Comparison of ENCODE assay signal across 18 cellular contexts in the genomic region with DNA sequence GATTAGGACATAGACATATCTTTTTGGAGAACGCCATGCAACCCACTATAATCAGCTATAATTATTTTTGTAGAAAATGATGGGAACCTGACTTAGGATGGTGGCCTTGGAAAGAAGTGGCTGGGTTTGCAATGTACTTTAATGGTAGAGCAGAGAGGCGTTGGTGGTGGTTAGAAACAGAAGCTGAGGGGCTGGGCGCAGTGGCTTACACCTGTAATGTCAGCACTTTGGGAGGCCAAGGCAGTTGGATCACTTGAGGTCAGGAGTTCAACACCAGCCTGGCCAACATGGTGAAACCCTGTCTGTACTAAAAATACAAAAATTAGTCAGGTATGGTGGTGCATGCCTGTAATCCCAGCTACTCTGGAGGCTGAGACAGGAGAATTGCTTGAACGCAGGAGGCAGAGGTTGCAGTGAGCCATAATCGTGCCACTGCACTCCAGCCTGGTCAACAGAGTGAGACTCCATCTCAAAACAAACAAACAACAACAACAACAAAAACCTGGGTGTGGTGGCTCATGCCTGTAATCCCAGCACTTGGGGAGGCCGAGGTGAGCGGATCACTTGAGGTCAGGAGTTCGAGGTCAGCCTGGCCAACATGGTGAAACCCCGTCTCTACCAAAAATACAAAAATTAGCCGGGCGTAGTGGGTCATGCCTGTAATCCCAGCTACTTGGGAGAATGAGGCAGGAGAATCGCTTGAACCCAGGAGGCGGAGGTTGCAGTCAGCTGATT. TPM values are rescaled to one million over a fixed set of nuclear protein-coding genes. Genes with fewer than 3 reads are reported as not detected.
A peak's percentile ranks its signal among the peaks of the same experiment; 100 is the strongest.
DNase-seq lines count a peak whose midpoint lies in the region; ATAC-seq and TF ChIP-seq lines count a peak whose summit lies in the region.
"Not testable (repeated sequence)": the region's sequence is repeated elsewhere in the genome, so short reads cannot be mapped to it uniquely, and the experiment has no call there.
"Had no signal": no experiment of that assay in that cellular context is flagged by ENCODE, and none has a peak within 500 bp of the region (broad histone marks: within the 10 kb centered on the region; RNA-seq: fewer than 3 reads in every experiment).

No MANE protein-coding gene starts in this region.

- H3K9me3 ChIP-seq in CD8-positive, alpha-beta T cell (ENCODE audit: low read length); OCI-LY7 (ENCODE audit: low read length); neutrophil; upper lobe of right lung: not testable (repeated sequence)

- intact Hi-C loops in CD8-positive, alpha-beta T cell (cut with DNase I, micrococcal nuclease); upper lobe of right lung (cut with DNase I): not testable (repeated sequence)
- intact Hi-C loops in OCI-LY7 (cut with micrococcal nuclease; ENCODE audit: unreplicated experiment), result loop anchor here (10.0 kb wide), 1 partner anchor 112 kb away; a partner anchor contains a TSS

- BruUV-seq in OCI-LY7 (replicated peaks; lab: Mats Ljungman, UMichigan), result not testable (repeated sequence)

- not testable (repeated sequence) for H3K27me3 Mint-ChIP-seq in CD8-positive, alpha-beta T cell (ENCODE audit: low read depth); activated CD4-positive, alpha-beta memory T cell treated with anti-CD3 and anti-CD28 coated beads, Interleukin-2, amount 10 ng/mL, durations not matched to agents 7 days and 5 days; central memory CD8-positive, alpha-beta T cell

- H4K20me1 ChIP-seq in OCI-LY7 (ENCODE audit: insufficient read depth, low read length), result not testable (repeated sequence)

- H3K79me2 ChIP-seq in OCI-LY7 (ENCODE audit: insufficient read depth, low read depth, low read length), result peaks cover 59% of the 10 kb centered on the region

- peaks cover 72% of the 10 kb centered on the region for H3K4me1 Mint-ChIP-seq in CD8-positive, alpha-beta T cell (ENCODE audit: low read depth)
- H3K4me1 Mint-ChIP-seq in activated CD4-positive, alpha-beta memory T cell treated with anti-CD3 and anti-CD28 coated beads, Interleukin-2, amount 10 ng/mL, durations not matched to agents 7 days and 5 days, result peaks cover 76% of the 10 kb centered on the region
- H3K4me1 Mint-ChIP-seq in central memory CD8-positive, alpha-beta T cell, result peaks cover 83% of the 10 kb centered on the region

- ATAC-seq in CD8-positive, alpha-beta T cell; central memory CD8-positive, alpha-beta T cell (replicated peaks; ENCODE audit: extremely low read depth, poor library complexity, severe bottlenecking); left lobe of liver; upper lobe of right lung: not testable (repeated sequence)

- not testable (repeated sequence) for H3K4me3 ChIP-seq in CD8-positive, alpha-beta T cell (ENCODE audit: low read depth, low read length); upper lobe of right lung
- peak overlapping the region; percentile 60 for H3K4me3 ChIP-seq in OCI-LY7 (ENCODE audit: low read depth, low read length, poor library complexity, severe bottlenecking)
- peak overlapping the region; percentile 83 to 96 for H3K4me3 ChIP-seq in neutrophil (ENCODE audit: low read depth in 1 of 2, low read length in 1 of 2)

- H3K4me3 Mint-ChIP-seq in CD8-positive, alpha-beta T cell, result peak overlapping the region; percentile 77
- H3K4me3 Mint-ChIP-seq in activated CD4-positive, alpha-beta memory T cell treated with anti-CD3 and anti-CD28 coated beads, Interleukin-2, amount 10 ng/mL, durations not matched to agents 7 days and 5 days, result peak overlapping the region; percentile 64
- peak overlapping the region; percentile 92 for H3K4me3 Mint-ChIP-seq in central memory CD8-positive, alpha-beta T cell

- not testable (repeated sequence) for TF ChIP-seq CTCF in CD8-positive, alpha-beta T cell (IDR thresholded peaks at IDR 0.05); OCI-LY7 (conservative IDR thresholded peaks at IDR 0.05; ENCODE audit: low read length); neutrophil (IDR thresholded peaks at IDR 0.05); upper lobe of right lung (IDR thresholded peaks at IDR 0.05)

- H3K36me3 ChIP-seq in CD8-positive, alpha-beta T cell (ENCODE audit: insufficient read depth, low read length), result peaks cover 11% of the 10 kb centered on the region
- H3K36me3 ChIP-seq in OCI-LY7 (ENCODE audit: insufficient read depth, low read length), result peaks cover 20% of the 10 kb centered on the region
- H3K36me3 ChIP-seq in neutrophil, result peaks cover 12% of the 10 kb centered on the region
- not testable (repeated sequence) for H3K36me3 ChIP-seq in upper lobe of right lung

- not testable (repeated sequence) for DNase-seq in CD8-positive, alpha-beta T cell; OCI-LY7 (ENCODE audit: low spot score); activated CD4-positive, alpha-beta memory T cell treated with anti-CD3 and anti-CD28 coated beads, Interleukin-2, amount 10 ng/mL, durations not matched to agents 7 days and 5 days; central memory CD8-positive, alpha-beta T cell (ENCODE audit: low spot score in 2 of 2)
- peak; percentile 57 for DNase-seq in activated effector memory CD4-positive, alpha-beta T cell treated with anti-CD3 and anti-CD28 coated beads, Interleukin-2, amount 50 U/mL, for 16 hours
- peak; percentile 42 for DNase-seq in left lobe of liver (ENCODE audit: low spot score)
- DNase-seq in upper lobe of right lung, result peak; percentile 15

- H3K4me2 ChIP-seq in OCI-LY7 (ENCODE audit: low read length), result peak overlapping the region; percentile 92

- POLR2A ChIA-PET in CD8-positive, alpha-beta T cell (lab: Charles Lee), result interaction anchor here (0.6 to 1.5 kb wide), 2 partner anchors 134 to 138 kb away, joined by 3 to 5 read pairs; no protein-coding TSS in a partner anchor
- POLR2A ChIA-PET in OCI-LY7 (lab: Charles Lee), result interaction anchor here (1.2 to 1.3 kb wide), 2 partner anchors 58 to 162 kb away, joined by 3 read pairs; no protein-coding TSS in a partner anchor
- POLR2A ChIA-PET in activated CD4-positive, alpha-beta memory T cell treated with anti-CD3 and anti-CD28 coated beads, Interleukin-2, amount 10 ng/mL, durations not matched to agents 7 days and 5 days (lab: Charles Lee), result interaction anchor here (0.7 to 1.2 kb wide), 3 partner anchors 32 to 339 kb away, joined by 3 to 4 read pairs (median 3); a partner anchor contains a TSS

- H3K9me3 Mint-ChIP-seq in CD8-positive, alpha-beta T cell; activated CD4-positive, alpha-beta memory T cell treated with anti-CD3 and anti-CD28 coated beads, Interleukin-2, amount 10 ng/mL, durations not matched to agents 7 days and 5 days; central memory CD8-positive, alpha-beta T cell: not testable (repeated sequence)

- H3K36me3 Mint-ChIP-seq in CD8-positive, alpha-beta T cell, result peaks cover 49% of the 10 kb centered on the region
- H3K36me3 Mint-ChIP-seq in activated CD4-positive, alpha-beta memory T cell treated with anti-CD3 and anti-CD28 coated beads, Interleukin-2, amount 10 ng/mL, durations not matched to agents 7 days and 5 days (ENCODE audit: low read depth), result peaks cover 39% of the 10 kb centered on the region
- peaks cover 31% of the 10 kb centered on the region for H3K36me3 Mint-ChIP-seq in central memory CD8-positive, alpha-beta T cell (ENCODE audit: insufficient read depth)

- not testable (repeated sequence) for H2AFZ ChIP-seq in OCI-LY7 (ENCODE audit: low read length)

- not testable (repeated sequence) for H3K9me2 ChIP-seq in OCI-LY7 (ENCODE audit: insufficient read depth, low read length)

- H3K27ac ChIP-seq in CD8-positive, alpha-beta T cell (ENCODE audit: low read depth, low read length); upper lobe of right lung: not testable (repeated sequence)
- peak overlapping the region; percentile 98 for H3K27ac ChIP-seq in OCI-LY7 (ENCODE audit: low read depth, low read length, poor library complexity, severe bottlenecking)
- H3K27ac ChIP-seq in neutrophil, result peak overlapping the region; percentile 94

- CTCF ChIA-PET in CD8-positive, alpha-beta T cell (lab: Charles Lee), result interaction anchor here (0.7 to 1.3 kb wide), 4 partner anchors 21 to 83 kb away, joined by 3 to 6 read pairs (median 4); no protein-coding TSS in a partner anchor
- CTCF ChIA-PET in OCI-LY7 (lab: Charles Lee; ENCODE audit: unreplicated experiment), result interaction anchor here (1.1 kb wide), 1 partner anchor 54 kb away, joined by 3 read pairs; no protein-coding TSS in a partner anchor
- CTCF ChIA-PET in activated CD4-positive, alpha-beta memory T cell treated with anti-CD3 and anti-CD28 coated beads, Interleukin-2, amount 10 ng/mL, durations not matched to agents 7 days and 5 days (lab: Charles Lee), result interaction anchor here (1.0 to 1.1 kb wide), 2 partner anchors 107 to 143 kb away, joined by 3 read pairs; no protein-coding TSS in a partner anchor

- not testable (repeated sequence) for H3K27me3 ChIP-seq in CD8-positive, alpha-beta T cell (ENCODE audit: insufficient read depth, low read length); neutrophil; upper lobe of right lung

- H3K27ac Mint-ChIP-seq in CD8-positive, alpha-beta T cell, result peak overlapping the region; percentile 99
- peak overlapping the region; percentile 92 for H3K27ac Mint-ChIP-seq in activated CD4-positive, alpha-beta memory T cell treated with anti-CD3 and anti-CD28 coated beads, Interleukin-2, amount 10 ng/mL, durations not matched to agents 7 days and 5 days
- peak overlapping the region; percentile 95 for H3K27ac Mint-ChIP-seq in central memory CD8-positive, alpha-beta T cell (ENCODE audit: low read depth)

- H3K4me1 ChIP-seq in CD8-positive, alpha-beta T cell (ENCODE audit: insufficient read depth, low read length), result peaks cover 59% of the 10 kb centered on the region
- peaks cover 81% of the 10 kb centered on the region for H3K4me1 ChIP-seq in OCI-LY7 (ENCODE audit: insufficient read depth, low read length, poor library complexity, severe bottlenecking)
- H3K4me1 ChIP-seq in neutrophil (ENCODE audit: control insufficient read depth in 1 of 2, insufficient read depth in 1 of 2, low read depth in 1 of 2, low read length in 1 of 2), result peaks cover 58 to 62% of the 10 kb centered on the region in 2 experiments
- peaks cover 13% of the 10 kb centered on the region for H3K4me1 ChIP-seq in upper lobe of right lung

RNA-seq across cellular contexts. Expression of a gene that starts 2.3 kb away (rescaled TPM):
- total RNA-seq in CD8-positive, alpha-beta T cell, result 100 to 1,000 TPM; 279 to 281 TPM
- 170 and 219 TPM in 2 replicates for total RNA-seq in OCI-LY7 (2014; rRNA removed; shearing (Covaris generic))
- 279 and 352 TPM in 2 replicates for total RNA-seq in OCI-LY7 (2022)
- 100 to 1,000 TPM; 278 to 299 TPM for total RNA-seq in activated CD4-positive, alpha-beta memory T cell treated with anti-CD3 and anti-CD28 coated beads, Interleukin-2, amount 10 ng/mL, durations not matched to agents 7 days and 5 days
- total RNA-seq in left lobe of liver, result 2.2 TPM
- 101 TPM for total RNA-seq in upper lobe of right lung
- total RNA-seq: Calu3, H7, IMR-90, lung microvascular endothelial cell had no signal

RNA-seq across cellular contexts. Expression of a gene that starts 7.9 kb away (rescaled TPM):
- total RNA-seq in CD8-positive, alpha-beta T cell, result 1 to 10 TPM; 2.3 to 2.5 TPM
- total RNA-seq in OCI-LY7 (2014; rRNA removed; shearing (Covaris generic)), result 2.5 and 2.8 TPM in 2 replicates
- total RNA-seq in OCI-LY7 (2022), result 15.8 and 21.7 TPM in 2 replicates
- total RNA-seq in activated CD4-positive, alpha-beta memory T cell treated with anti-CD3 and anti-CD28 coated beads, Interleukin-2, amount 10 ng/mL, durations not matched to agents 7 days and 5 days, result 1 to 10 TPM; 3.0 to 3.5 TPM
- 2.4 TPM for total RNA-seq in left lobe of liver
- total RNA-seq in upper lobe of right lung, result 4.5 TPM
- total RNA-seq: Calu3 had no signal

RNA-seq across cellular contexts. Expression of a gene that starts 29.4 kb away (rescaled TPM):
- total RNA-seq in CD8-positive, alpha-beta T cell, result not detected
- total RNA-seq in OCI-LY7 (2014; rRNA removed; shearing (Covaris generic)), result 5.3 and 7.4 TPM in 2 replicates
- total RNA-seq in OCI-LY7 (2022) (4.9 and 7.6 TPM in 2 replicates), left lobe of liver (5.1 TPM), upper lobe of right lung (36.4 TPM)
- not detected for total RNA-seq in activated CD4-positive, alpha-beta memory T cell treated with anti-CD3 and anti-CD28 coated beads, Interleukin-2, amount 10 ng/mL, durations not matched to agents 7 days and 5 days

RNA-seq across cellular contexts. Expression of a gene that starts 30.8 kb away (rescaled TPM):
- not detected for total RNA-seq in CD8-positive, alpha-beta T cell
- 0.15 and 0.63 TPM in 2 replicates for total RNA-seq in OCI-LY7 (2014; rRNA removed; shearing (Covaris generic))
- total RNA-seq in OCI-LY7 (2022) (0.61 and 0.79 TPM in 2 replicates), left lobe of liver (not detected), upper lobe of right lung (not detected)
- total RNA-seq in activated CD4-positive, alpha-beta memory T cell treated with anti-CD3 and anti-CD28 coated beads, Interleukin-2, amount 10 ng/mL, durations not matched to agents 7 days and 5 days, result not detected
- total RNA-seq: body of pancreas, Calu3, IMR-90, mucosa of gallbladder, Peyer's patch, posterior vena cava had no signal

RNA-seq across cellular contexts. Expression of a gene that starts 55.2 kb away (rescaled TPM):
- total RNA-seq in CD8-positive, alpha-beta T cell, result not detected
- 12.0 and 15.9 TPM in 2 replicates for total RNA-seq in OCI-LY7 (2014; rRNA removed; shearing (Covaris generic))
- 16.3 and 19.4 TPM in 2 replicates for total RNA-seq in OCI-LY7 (2022)
- under 1 TPM; 0.73 to 0.81 TPM for total RNA-seq in activated CD4-positive, alpha-beta memory T cell treated with anti-CD3 and anti-CD28 coated beads, Interleukin-2, amount 10 ng/mL, durations not matched to agents 7 days and 5 days
- not detected for total RNA-seq in left lobe of liver
- total RNA-seq in upper lobe of right lung, result 2.2 TPM
- total RNA-seq: Calu3, hepatocyte, IMR-90, lung microvascular endothelial cell, mucosa of gallbladder, Peyer's patch, posterior vena cava, transverse colon had no signal

Comparison
In these comparisons a context has a peak if more than half of its experiments do, and no peak if none do; other contexts are left out.
1. RNA of a gene that starts 2.3 kb away (total RNA-seq): 278 to 299 TPM in activated CD4-positive, alpha-beta memory T cell treated with anti-CD3 and anti-CD28 coated beads, Interleukin-2, amount 10 ng/mL, durations not matched to agents 7 days and 5 days, 279 to 281 TPM in CD8-positive, alpha-beta T cell, 170 to 352 TPM in OCI-LY7 and 101 TPM in upper lobe of right lung (single experiment); 2.2 TPM in left lobe of liver (single experiment); every median in the first group is over 10 times any median in the second.
2. Peak in every context shown above with its lines, with median percentiles within 50 percentile points of each other: H3K27ac Mint-ChIP-seq and H3K4me3 Mint-ChIP-seq.